ENCODE assay signal across 9 cellular contexts in genomic region chr2:134717706-134718094, GRCh38. TPM values are rescaled to one million over a fixed set of nuclear protein-coding genes. Genes with fewer than 3 reads are reported as not detected.
A peak's percentile ranks its signal among the peaks of the same experiment; 100 is the strongest.
DNase-seq lines count a peak whose midpoint lies in the region; ATAC-seq and TF ChIP-seq lines count a peak whose summit lies in the region.
"Had no signal": no experiment of that assay in that cellular context is flagged by ENCODE, and none has a peak within 500 bp of the region (broad histone marks: within the 10 kb centered on the region; RNA-seq: fewer than 3 reads in every experiment).

No MANE protein-coding gene starts in this region.

- H3K27ac Mint-ChIP-seq in memory B cell (peak overlapping the region; percentile 45), type B pancreatic cell (no peak overlapping the region)

- H3K27me3 Mint-ChIP-seq in memory B cell (peaks cover 7% of the 10 kb centered on the region), type B pancreatic cell (peaks cover 90% of the 10 kb centered on the region)

- intact Hi-C loops in heart right ventricle (cut with DNase I) (loop anchor here in 1 of 10 donors (5.0 kb wide), 1 partner anchor 380 kb away; no protein-coding TSS in a partner anchor), left ventricle myocardium superior (cut with micrococcal nuclease) (no loop called here)

- H3K9me3 Mint-ChIP-seq in memory B cell (no peaks in the 10 kb centered on the region), type B pancreatic cell (peaks cover 4% of the 10 kb centered on the region)

- H3K4me3 ChIP-seq in heart right ventricle: peak overlapping the region; percentile 36 to 70 (median 52)

- peaks cover 11 to 99% (median 70%) of the 10 kb centered on the region in 7 donors for H3K27me3 ChIP-seq in heart right ventricle

- peak overlapping the region in 3 of 10 donors; percentile 15 to 52 (median 35) for H3K27ac ChIP-seq in heart right ventricle
- H3K27ac ChIP-seq: KMS-11 had no signal

- peaks cover 45% of the 10 kb centered on the region for H3K4me1 Mint-ChIP-seq in memory B cell
- peaks cover 4% of the 10 kb centered on the region for H3K4me1 Mint-ChIP-seq in type B pancreatic cell (ENCODE audit: unreplicated experiment)

- H3K4me3 Mint-ChIP-seq in memory B cell (peak overlapping the region; percentile 87), type B pancreatic cell (peak overlapping the region; percentile 84)

- peaks cover 0 to 21% (median 13%) of the 10 kb centered on the region in 9 donors for H3K4me1 ChIP-seq in heart right ventricle

- peak in 3 of 8 donors; percentile 8 to 42 (median 27) for ATAC-seq in heart right ventricle
- no peak for ATAC-seq in left ventricle myocardium superior
- no peak for ATAC-seq in memory B cell (ENCODE audit: low read depth)
- ATAC-seq in GM21381 (IDR thresholded peaks at IDR 0.05; ENCODE audit: unreplicated experiment): no peak

- no peaks in the 10 kb centered on the region for H3K36me3 Mint-ChIP-seq in memory B cell
- H3K36me3 Mint-ChIP-seq in type B pancreatic cell: no peaks in the 10 kb centered on the region

- no peaks in the 10 kb centered on the region for H3K36me3 ChIP-seq in heart right ventricle

- WGBS in heart right ventricle, 2 donors: 3 to 5% methylated on average over 17 of the region's 17 CpGs

- DNase-seq in heart right ventricle (peak in 1 of 2 donors; percentile 11), left ventricle myocardium superior (no peak), astrocyte of the hippocampus (ENCODE audit: low read depth, low spot score) (peak; percentile 18), memory B cell (ENCODE audit: low spot score in 2 of 2) (no peak), type B pancreatic cell (ENCODE audit: extremely low spot score, unreplicated experiment) (no peak), NOMO-1 (lab: John Stamatoyannopoulos, UW; ENCODE audit: unreplicated experiment in 2 of 2) (no peak), NCI-H2171 (lab: John Stamatoyannopoulos, UW) (no peak)

- no peak for TF ChIP-seq CTCF in heart right ventricle (IDR thresholded peaks at IDR 0.05)
- no peak for TF ChIP-seq CTCF in type B pancreatic cell (conservative IDR thresholded peaks at IDR 0.05)

- no peaks in the 10 kb centered on the region for H3K9me3 ChIP-seq in heart right ventricle

RNA-seq across cellular contexts. Expression of gene TMEM163, which starts 1.1 kb away (rescaled TPM):
- total RNA-seq in heart right ventricle: under 1 TPM; 0.16 to 0.80 (median 0.35) TPM
- 1 to 10 TPM in 1 of 2 donors, under 1 TPM in 1; 0.88 to 1.7 TPM for polyA plus RNA-seq in heart right ventricle
- 0.40 TPM for total RNA-seq in left ventricle myocardium superior
- 4.0 and 4.1 TPM in 2 replicates for total RNA-seq in type B pancreatic cell (ENCODE audit: low replicate concordance)
